Comparison of ENCODE assay signal across 27 cellular contexts in genomic region chr1:217896490-217896889, GRCh38.
DNase-seq lines count a peak whose midpoint lies in the region; ATAC-seq, FAIRE-seq and TF ChIP-seq lines count a peak whose summit lies in the region.
"Had no signal": no experiment of that assay in that cellular context is flagged by ENCODE, and none has a peak within 500 bp of the region (broad histone marks: within the 10 kb centered on the region; RNA-seq: fewer than 3 reads in every experiment).

No MANE protein-coding gene starts in this region.

- no peaks in the 10 kb centered on the region for H3K9me3 ChIP-seq in sigmoid colon
- H3K9me3 ChIP-seq: testis, uterus had no signal

- intact Hi-C loops in sigmoid colon (cut with DNase I): no loop called here

- TF ChIP-seq POLR2A in sigmoid colon (IDR thresholded peaks at IDR 0.05): no peak

- FAIRE-seq in frontal cortex (lab: Jason Lieb, UNC): no peak
- FAIRE-seq: endothelial cell of umbilical vein, H1 had no signal

- 86 to 96% methylated on average over 1 of the region's 1 CpG for WGBS in sigmoid colon, 2 donors

- no peaks in the 10 kb centered on the region for H3K27me3 ChIP-seq in sigmoid colon
- H3K27me3 ChIP-seq: testis, uterus had no signal

- no peaks in the 10 kb centered on the region for H3K4me1 ChIP-seq in sigmoid colon
- H3K4me1 ChIP-seq: testis, uterus had no signal

- TF ChIP-seq EP300 in sigmoid colon (IDR thresholded peaks at IDR 0.05): no peak

- H3K36me3 ChIP-seq in sigmoid colon: no peaks in the 10 kb centered on the region
- H3K36me3 ChIP-seq: uterus had no signal

- H3K4me3 ChIP-seq in sigmoid colon: no peak overlapping the region
- H3K4me3 ChIP-seq: testis, uterus had no signal

- TF ChIP-seq CTCF in sigmoid colon (IDR thresholded peaks at IDR 0.05): no peak

- peak; percentile 84 for ATAC-seq in SK-N-SH treated with all-trans-retinoic acid at 6 μM for 48 hours
- ATAC-seq in GM18873 (IDR thresholded peaks at IDR 0.05; ENCODE audit: low FRiP score, unreplicated experiment): no peak
- ATAC-seq: left lobe of liver; natural killer cell treated with Interleukin-12 subunit alpha and Interleukin-12 subunit beta and Interleukin-15 and Interleukin-18, amount 100 ng/mL, for 72 hours; Panc1; stimulated activated naive B cell treated with anti-CD40 and anti-IgM and Interleukin-4, amounts not matched to agents 10 μg/mL and 1 μg/mL and 100 μg/mL, for 72 hours had no signal

- H3K27ac ChIP-seq in sigmoid colon: no peak overlapping the region
- H3K27ac ChIP-seq: testis, uterus, VCaP had no signal

- peak; percentile 65 for DNase-seq in A172 (ENCODE audit: low spot score)
- DNase-seq in EL: peak; percentile 41
- peak; percentile 61 for DNase-seq in foreskin melanocyte
- DNase-seq in sigmoid colon: no peak
- DNase-seq in frontal cortex (ENCODE audit: low spot score in 2 of 2): no peak
- DNase-seq in RKO (ENCODE audit: low spot score): no peak
- DNase-seq: activated CD4-positive, alpha-beta T cell treated with anti-CD3 and anti-CD28 coated beads for 48 hours; activated naive CD4-positive, alpha-beta T cell treated with anti-CD3 and anti-CD28 coated beads for 36 hours; activated T-cell treated with anti-CD3 and anti-CD28 coated beads, Interleukin-2, amount 50 U/mL, for 48 hours; amniotic stem cell; CD4-positive, CD25-positive, alpha-beta regulatory T cell; DMS 273 treated with DMSO at 0.1 percent for 48 hours; GDM1; midbrain; stimulated activated CD4-positive, alpha-beta T cell treated with anti-CD3 and anti-CD28 coated beads, Interleukin-12 subunit alpha, Interleukin-12 subunit beta, amount 100 ng/mL, for 4 hours; stimulated activated CD4-positive, alpha-beta T cell treated with anti-CD3 and anti-CD28 coated beads, Interleukin-4, amount 100 ng/mL, for 24 hours; stimulated activated naive B cell treated with anti-CD40 and anti-IgM and Interleukin-4, amounts not matched to agents 10 μg/mL and 1 μg/mL and 100 μg/mL, for 72 hours; testis; uterus had no signal

TF ChIP-seq in SK-N-SH treated with all-trans-retinoic acid at 6 μM for 48 hours, 23 proteins besides CTCF, POLR2A, EP300 and RAD21:
- TF ChIP-seq BACH2 (CRISPR knock-in tag; IDR thresholded peaks at IDR 0.05; ENCODE audit: borderline replicate concordance): no peak
- peak; percentile 63; the same call in 1 of the 2 replicates for TF ChIP-seq POU6F1 (CRISPR knock-in tag; IDR thresholded peaks at IDR 0.05; ENCODE audit: borderline replicate concordance, low read depth)
- no peak for TF ChIP-seq ESRRG (CRISPR knock-in tag; IDR thresholded peaks at IDR 0.05)
- no peak for TF ChIP-seq PPARA (CRISPR knock-in tag; IDR thresholded peaks at IDR 0.05; ENCODE audit: borderline replicate concordance)
- peak; percentile 85 for TF ChIP-seq TOX (CRISPR knock-in tag; IDR thresholded peaks at IDR 0.05; ENCODE audit: borderline replicate concordance)
- TF ChIP-seq ISL1 (CRISPR knock-in tag; IDR thresholded peaks at IDR 0.05): no peak
- no peak for TF ChIP-seq ZFP30 (CRISPR knock-in tag; IDR thresholded peaks at IDR 0.05)
- TF ChIP-seq ZNF70 (CRISPR knock-in tag; IDR thresholded peaks at IDR 0.05): no peak
- TF ChIP-seq SNAI2 (CRISPR knock-in tag; IDR thresholded peaks at IDR 0.05): no peak
- no peak for TF ChIP-seq ZNF565 (CRISPR knock-in tag; conservative IDR thresholded peaks at IDR 0.05; ENCODE audit: low read depth)
- no peak for TF ChIP-seq TSHZ2 (CRISPR knock-in tag; IDR thresholded peaks at IDR 0.05)
- no peak; the same call in 1 of the 2 replicates for TF ChIP-seq RARB (CRISPR knock-in tag; IDR thresholded peaks at IDR 0.05)
- TF ChIP-seq OSR1 (CRISPR knock-in tag; IDR thresholded peaks at IDR 0.05): no peak
- TF ChIP-seq TCF4 (CRISPR knock-in tag; IDR thresholded peaks at IDR 0.05; ENCODE audit: borderline replicate concordance): no peak
- TF ChIP-seq CREB5 (CRISPR knock-in tag; IDR thresholded peaks at IDR 0.05; ENCODE audit: low read depth): no peak
- no peak for TF ChIP-seq CSRNP3 (CRISPR knock-in tag; IDR thresholded peaks at IDR 0.05)
TF ChIP-seq in SK-N-SH treated with all-trans-retinoic acid at 6 μM for 48 hours: peak in this region for 2.

Comparison
In these comparisons a context has a peak if more than half of its experiments do, and no peak if none do; other contexts are left out.
1. DNase-seq: peak in A172 (single experiment), EL (single experiment) and foreskin melanocyte (single experiment); none in sigmoid colon (single experiment), frontal cortex (0 of 2) and RKO (single experiment).